ENCODE assay signal across 20 cellular contexts in the genomic region with DNA sequence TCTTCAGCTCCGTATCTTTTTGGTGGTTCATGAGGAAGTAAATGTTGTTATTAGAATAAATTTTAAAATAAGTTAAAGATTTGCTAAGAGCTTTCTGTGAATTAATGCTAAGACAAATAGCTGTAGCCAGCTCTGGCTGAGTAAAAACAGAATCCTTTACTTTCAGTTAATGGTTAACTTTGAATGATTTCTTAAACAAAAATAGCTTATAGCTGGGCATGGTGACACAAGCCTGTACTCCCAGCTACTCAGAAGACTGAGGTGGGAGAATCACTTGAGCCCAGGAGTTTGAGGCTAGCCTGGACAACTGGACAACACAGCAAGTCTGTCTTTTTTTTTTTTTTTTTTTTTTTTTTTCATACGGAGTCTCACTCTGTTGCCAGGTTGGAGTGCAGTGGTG. TPM values are rescaled to one million over a fixed set of nuclear protein-coding genes. Genes with fewer than 3 reads are reported as not detected.
DNase-seq lines count a peak whose midpoint lies in the region; ATAC-seq and TF ChIP-seq lines count a peak whose summit lies in the region.
"Had no signal": no experiment of that assay in that cellular context is flagged by ENCODE, and none has a peak within 500 bp of the region (broad histone marks: within the 10 kb centered on the region; RNA-seq: fewer than 3 reads in every experiment).

No MANE protein-coding gene starts in this region.

- peaks cover 6 to 46% (median 37%) of the 10 kb centered on the region in 4 donors for H3K4me1 ChIP-seq in liver (ENCODE audit: control insufficient read depth in 4 of 4, insufficient read depth in 4 of 4, low read length in 3 of 4)
- H3K4me1 ChIP-seq: upper lobe of right lung had no signal

- no peak overlapping the region for H3K4me3 Mint-ChIP-seq in immature natural killer cell

- H3K36me3 Mint-ChIP-seq in immature natural killer cell, result peaks cover 0 to 22% (median 11%) of the 10 kb centered on the region in 3 donors

- H3K9me3 Mint-ChIP-seq in immature natural killer cell, result no peaks in the 10 kb centered on the region

- no peaks in the 10 kb centered on the region for H3K9me3 ChIP-seq in liver (ENCODE audit: control insufficient read depth in 4 of 4, low read length in 3 of 4)
- H3K9me3 ChIP-seq: upper lobe of right lung had no signal

- H3K27ac ChIP-seq in liver (ENCODE audit: low read depth in 1 of 2, low read length in 2 of 2) (peak overlapping the region in 1 of 2 donors; percentile 40), brain microvascular endothelial cell (no peak overlapping the region)
- H3K27ac ChIP-seq: upper lobe of right lung had no signal

- DNase-seq in DMS53 treated with DMSO at 0.1 percent for 48 hours (lab: John Stamatoyannopoulos, UW; ENCODE audit: unreplicated experiment) (peak; percentile 11), HT-29 (ENCODE audit: low spot score) (peak; percentile 1), foreskin melanocyte (no peak), brain microvascular endothelial cell (no peak), immature natural killer cell (no peak)
- DNase-seq: activated CD4-positive, alpha-beta T cell treated with anti-CD3 and anti-CD28 coated beads for 4 hours; activated naive CD4-positive, alpha-beta T cell treated with anti-CD3 and anti-CD28 coated beads, Interleukin-2, amount 50 U/mL, for 16 hours; activated T-cell treated with anti-CD3 and anti-CD28 coated beads for 4 hours; left cardiac atrium; MM.1S; NCI-H187 treated with DMSO at 0.1 percent for 48 hours; NCI-H446 treated with DMSO at 0.1 percent for 48 hours; posterior cingulate gyrus; stimulated activated naive CD8-positive, alpha-beta T cell treated with anti-CD3 and anti-CD28 coated beads, Interleukin-15, Interleukin-2, amounts not matched to agents 100 U/mL and 50 U/mL, for 24 hours; T-helper 9 cell; upper lobe of right lung had no signal

- H3K27ac Mint-ChIP-seq in immature natural killer cell, result no peak overlapping the region

- H3K4me1 Mint-ChIP-seq in immature natural killer cell, result no peaks in the 10 kb centered on the region

- no peak for TF ChIP-seq RAD21 in liver (IDR thresholded peaks at IDR 0.05)

- no peaks in the 10 kb centered on the region for H3K27me3 Mint-ChIP-seq in immature natural killer cell (ENCODE audit: low read depth in 3 of 3)

- ATAC-seq in GM21619 (IDR thresholded peaks at IDR 0.05; ENCODE audit: unreplicated experiment) (peak; percentile 95), HG03095 (IDR thresholded peaks at IDR 0.05; ENCODE audit: unreplicated experiment) (no peak)
- ATAC-seq: HCT116; left cardiac atrium; stimulated activated naive CD8-positive, alpha-beta T cell treated with anti-CD3 and anti-CD28 coated beads, Interleukin-15, Interleukin-2, amounts not matched to agents 100 U/mL and 50 U/mL, for 24 hours; upper lobe of right lung had no signal

- TF ChIP-seq CTCF in liver (IDR thresholded peaks at IDR 0.05; ENCODE audit: low read depth, low read length, missing input control) (no peak), brain microvascular endothelial cell (IDR thresholded peaks at IDR 0.05; ENCODE audit: low read depth, low read length, missing control alignments) (no peak)

- H3K9ac ChIP-seq in liver (ENCODE audit: low read depth in 1 of 2, low read length in 2 of 2), result peak overlapping the region; percentile 32 to 38

- 35% methylated on average over 2 of the region's 2 CpGs for WGBS in liver

- in situ Hi-C loops in brain microvascular endothelial cell (cut with HindIII; ENCODE audit: low pct_ligation_motif_present, low sequenced_read_pairs), result no loop called here

- H3K27me3 ChIP-seq in liver (ENCODE audit: control insufficient read depth in 4 of 4, insufficient read depth in 4 of 4, low read length in 3 of 4), result no peaks in the 10 kb centered on the region
- no peaks in the 10 kb centered on the region for H3K27me3 ChIP-seq in brain microvascular endothelial cell (replicated peaks)
- H3K27me3 ChIP-seq: upper lobe of right lung had no signal

- no peak overlapping the region for H3K4me3 ChIP-seq in liver (ENCODE audit: low read depth in 1 of 3, low read length in 3 of 3)
- no peak overlapping the region for H3K4me3 ChIP-seq in brain microvascular endothelial cell (ENCODE audit: low read depth, low read length)
- H3K4me3 ChIP-seq: upper lobe of right lung had no signal

- H3K36me3 ChIP-seq in liver (ENCODE audit: control insufficient read depth in 4 of 4, insufficient read depth in 3 of 4, low read depth in 1 of 4, low read length in 3 of 4) (peaks cover 0 to 10% (median 3%) of the 10 kb centered on the region in 4 donors), brain microvascular endothelial cell (replicated peaks) (no peaks in the 10 kb centered on the region)

TF ChIP-seq in liver, 16 proteins besides CTCF, POLR2A, EP300 and RAD21:
- TF ChIP-seq TAF1 (conservative IDR thresholded peaks at IDR 0.05) (peak; percentile 48), JUND (IDR thresholded peaks at IDR 0.05) (peak; percentile 35 to 41), FOXA2 (IDR thresholded peaks at IDR 0.05) (no peak), HNF4A (conservative IDR thresholded peaks at IDR 0.05) (peak; percentile 39 to 45), FOXA1 (IDR thresholded peaks at IDR 0.05) (peak; percentile 26), GABPA (IDR thresholded peaks at IDR 0.05 in 1 of 2, conservative IDR thresholded peaks at IDR 0.05 in 1 of 2) (no peak), SP1 (IDR thresholded peaks at IDR 0.05) (peak; percentile 43), EGR1 (IDR thresholded peaks at IDR 0.05; ENCODE audit: low read depth in 2 of 2) (no peak), YY1 (IDR thresholded peaks at IDR 0.05) (peak; percentile 53), RXRA (IDR thresholded peaks at IDR 0.05) (peak; percentile 29 to 38)
- TF ChIP-seq, protein P1, sequence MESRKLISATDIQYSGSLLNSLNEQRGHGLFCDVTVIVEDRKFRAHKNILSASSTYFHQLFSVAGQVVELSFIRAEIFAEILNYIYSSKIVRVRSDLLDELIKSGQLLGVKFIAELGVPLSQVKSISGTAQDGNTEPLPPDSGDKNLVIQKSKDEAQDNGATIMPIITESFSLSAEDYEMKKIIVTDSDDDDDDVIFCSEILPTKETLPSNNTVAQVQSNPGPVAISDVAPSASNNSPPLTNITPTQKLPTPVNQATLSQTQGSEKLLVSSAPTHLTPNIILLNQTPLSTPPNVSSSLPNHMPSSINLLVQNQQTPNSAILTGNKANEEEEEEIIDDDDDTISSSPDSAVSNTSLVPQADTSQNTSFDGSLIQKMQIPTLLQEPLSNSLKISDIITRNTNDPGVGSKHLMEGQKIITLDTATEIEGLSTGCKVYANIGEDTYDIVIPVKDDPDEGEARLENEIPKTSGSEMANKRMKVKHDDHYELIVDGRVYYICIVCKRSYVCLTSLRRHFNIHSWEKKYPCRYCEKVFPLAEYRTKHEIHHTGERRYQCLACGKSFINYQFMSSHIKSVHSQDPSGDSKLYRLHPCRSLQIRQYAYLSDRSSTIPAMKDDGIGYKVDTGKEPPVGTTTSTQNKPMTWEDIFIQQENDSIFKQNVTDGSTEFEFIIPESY (IDR thresholded peaks at IDR 0.05), result no peak
- TF ChIP-seq, protein P2, sequence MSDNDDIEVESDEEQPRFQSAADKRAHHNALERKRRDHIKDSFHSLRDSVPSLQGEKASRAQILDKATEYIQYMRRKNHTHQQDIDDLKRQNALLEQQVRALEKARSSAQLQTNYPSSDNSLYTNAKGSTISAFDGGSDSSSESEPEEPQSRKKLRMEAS (IDR thresholded peaks at IDR 0.05), result peak; percentile 16

RNA-seq across cellular contexts. Expression of a gene that starts 25.0 kb away (rescaled TPM):
- 8.2 and 13.7 TPM in 2 replicates for total RNA-seq in HT-29 (2014; rRNA removed; shearing (Covaris generic))
- 10 to 100 TPM; 23.4 to 46.6 TPM for total RNA-seq in liver
- polyA plus RNA-seq in liver (10 to 100 TPM; 21.0 to 24.6 TPM), immature natural killer cell (10 to 100 TPM in 2 of 3 donors, 1 to 10 TPM in 1; 9.9 to 18.1 (median 16.3) TPM)

Comparison
In these comparisons a context has a peak if more than half of its experiments do, and no peak if none do; other contexts are left out.
1. DNase-seq: peak in DMS53 treated with DMSO at 0.1 percent for 48 hours (single experiment) and HT-29 (single experiment); none in foreskin melanocyte (single experiment), brain microvascular endothelial cell (single experiment) and immature natural killer cell (0 of 3).